8 cellular contexts compared by ENCODE assay signal in genomic region chr19:33749016-33749415, GRCh38.
"Had no signal": no experiment of that assay in that cellular context is flagged by ENCODE, and none has a peak within 500 bp of the region (broad histone marks: within the 10 kb centered on the region; RNA-seq: fewer than 3 reads in every experiment).

No MANE protein-coding gene starts in this region.

- DNase-seq: GM23248, GOT3, H7, H9, HCEC 1CT, HFFc6 had no signal

- H2AFZ ChIP-seq: GM23248, GM23338 had no signal

- H3K4me1 ChIP-seq: HAP-1 had no signal

- H3K4me3 ChIP-seq: GM23248, GM23338, HAP-1 had no signal

- H3K4me2 ChIP-seq: GM23338 had no signal

- H3K9me3 ChIP-seq: HAP-1 had no signal

- H3K36me3 ChIP-seq: HAP-1 had no signal

- H3K27ac ChIP-seq: GM23248 had no signal

- H3K9ac ChIP-seq: GM23248 had no signal
